In the genomic region with DNA sequence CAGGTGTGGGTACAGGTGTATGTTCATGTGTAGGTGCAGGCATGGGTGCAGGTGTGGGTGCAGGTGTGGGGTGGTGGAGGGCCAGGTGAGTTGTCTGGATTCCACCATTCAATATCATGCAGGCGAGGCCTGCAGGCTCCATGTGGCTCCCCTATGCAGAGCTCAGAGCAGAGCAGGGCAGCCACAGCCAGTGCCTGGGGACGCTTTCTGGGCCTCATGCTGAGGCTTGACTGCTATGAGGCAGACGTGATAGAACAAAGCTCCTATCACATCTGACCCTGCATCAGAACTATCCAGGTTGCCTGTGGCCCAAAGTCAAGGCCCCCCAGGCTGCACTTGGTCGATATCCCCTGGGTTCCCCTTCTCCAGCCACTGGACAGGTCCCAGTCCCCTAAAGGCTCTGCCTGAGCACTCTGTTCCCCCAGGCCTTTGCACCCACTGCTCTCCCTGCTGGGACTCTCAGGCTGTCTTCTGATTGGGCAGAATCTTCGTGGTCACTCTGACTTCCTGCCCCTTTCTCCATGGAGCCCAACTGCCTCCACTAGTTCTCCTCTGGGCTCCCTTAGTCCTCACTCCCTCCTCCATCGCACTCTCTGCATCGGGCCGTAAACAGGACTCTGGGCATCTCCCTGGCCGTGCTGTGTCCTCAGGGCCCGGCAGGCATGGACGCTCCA, we compare ENCODE assay signal across 3 cellular contexts.
TF ChIP-seq lines count a peak whose summit lies in the region.

No MANE protein-coding gene starts in this region.

TF ChIP-seq in SK-N-SH treated with all-trans-retinoic acid at 6 μM for 48 hours, 23 proteins besides CTCF, POLR2A, EP300 and RAD21:
- TF ChIP-seq ZNF565 (CRISPR knock-in tag; conservative IDR thresholded peaks at IDR 0.05; ENCODE audit: low read depth), result no peak
- TF ChIP-seq ISL1 (CRISPR knock-in tag; IDR thresholded peaks at IDR 0.05), result no peak

TF ChIP-seq in SK-N-SH, 30 proteins besides CTCF, POLR2A, EP300 and RAD21:
- TF ChIP-seq MXI1 (IDR thresholded peaks at IDR 0.05; ENCODE audit: low read depth, low read length) (no peak), SIN3A (IDR thresholded peaks at IDR 0.05; ENCODE audit: borderline replicate concordance, low read depth, low read length) (no peak), RFX5 (IDR thresholded peaks at IDR 0.05; ENCODE audit: low read length) (no peak), EZH2phosphoT487 (IDR thresholded peaks at IDR 0.05; ENCODE audit: borderline replicate concordance, low read depth) (no peak), FOSL2 (IDR thresholded peaks at IDR 0.05; ENCODE audit: borderline replicate concordance, low read depth) (no peak), JUND (IDR thresholded peaks at IDR 0.05) (no peak), TEAD4 (IDR thresholded peaks at IDR 0.05; ENCODE audit: borderline replicate concordance, insufficient read depth) (no peak), NFIC (IDR thresholded peaks at IDR 0.05; ENCODE audit: borderline replicate concordance) (no peak)
- TF ChIP-seq, protein P1, sequence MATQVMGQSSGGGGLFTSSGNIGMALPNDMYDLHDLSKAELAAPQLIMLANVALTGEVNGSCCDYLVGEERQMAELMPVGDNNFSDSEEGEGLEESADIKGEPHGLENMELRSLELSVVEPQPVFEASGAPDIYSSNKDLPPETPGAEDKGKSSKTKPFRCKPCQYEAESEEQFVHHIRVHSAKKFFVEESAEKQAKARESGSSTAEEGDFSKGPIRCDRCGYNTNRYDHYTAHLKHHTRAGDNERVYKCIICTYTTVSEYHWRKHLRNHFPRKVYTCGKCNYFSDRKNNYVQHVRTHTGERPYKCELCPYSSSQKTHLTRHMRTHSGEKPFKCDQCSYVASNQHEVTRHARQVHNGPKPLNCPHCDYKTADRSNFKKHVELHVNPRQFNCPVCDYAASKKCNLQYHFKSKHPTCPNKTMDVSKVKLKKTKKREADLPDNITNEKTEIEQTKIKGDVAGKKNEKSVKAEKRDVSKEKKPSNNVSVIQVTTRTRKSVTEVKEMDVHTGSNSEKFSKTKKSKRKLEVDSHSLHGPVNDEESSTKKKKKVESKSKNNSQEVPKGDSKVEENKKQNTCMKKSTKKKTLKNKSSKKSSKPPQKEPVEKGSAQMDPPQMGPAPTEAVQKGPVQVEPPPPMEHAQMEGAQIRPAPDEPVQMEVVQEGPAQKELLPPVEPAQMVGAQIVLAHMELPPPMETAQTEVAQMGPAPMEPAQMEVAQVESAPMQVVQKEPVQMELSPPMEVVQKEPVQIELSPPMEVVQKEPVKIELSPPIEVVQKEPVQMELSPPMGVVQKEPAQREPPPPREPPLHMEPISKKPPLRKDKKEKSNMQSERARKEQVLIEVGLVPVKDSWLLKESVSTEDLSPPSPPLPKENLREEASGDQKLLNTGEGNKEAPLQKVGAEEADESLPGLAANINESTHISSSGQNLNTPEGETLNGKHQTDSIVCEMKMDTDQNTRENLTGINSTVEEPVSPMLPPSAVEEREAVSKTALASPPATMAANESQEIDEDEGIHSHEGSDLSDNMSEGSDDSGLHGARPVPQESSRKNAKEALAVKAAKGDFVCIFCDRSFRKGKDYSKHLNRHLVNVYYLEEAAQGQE (IDR thresholded peaks at IDR 0.05; ENCODE audit: low read depth, low read length), result no peak
- TF ChIP-seq, protein P2, sequence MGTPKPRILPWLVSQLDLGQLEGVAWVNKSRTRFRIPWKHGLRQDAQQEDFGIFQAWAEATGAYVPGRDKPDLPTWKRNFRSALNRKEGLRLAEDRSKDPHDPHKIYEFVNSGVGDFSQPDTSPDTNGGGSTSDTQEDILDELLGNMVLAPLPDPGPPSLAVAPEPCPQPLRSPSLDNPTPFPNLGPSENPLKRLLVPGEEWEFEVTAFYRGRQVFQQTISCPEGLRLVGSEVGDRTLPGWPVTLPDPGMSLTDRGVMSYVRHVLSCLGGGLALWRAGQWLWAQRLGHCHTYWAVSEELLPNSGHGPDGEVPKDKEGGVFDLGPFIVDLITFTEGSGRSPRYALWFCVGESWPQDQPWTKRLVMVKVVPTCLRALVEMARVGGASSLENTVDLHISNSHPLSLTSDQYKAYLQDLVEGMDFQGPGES (IDR thresholded peaks at IDR 0.05; ENCODE audit: low read depth, low read length), result no peak
- TF ChIP-seq, protein P3, sequence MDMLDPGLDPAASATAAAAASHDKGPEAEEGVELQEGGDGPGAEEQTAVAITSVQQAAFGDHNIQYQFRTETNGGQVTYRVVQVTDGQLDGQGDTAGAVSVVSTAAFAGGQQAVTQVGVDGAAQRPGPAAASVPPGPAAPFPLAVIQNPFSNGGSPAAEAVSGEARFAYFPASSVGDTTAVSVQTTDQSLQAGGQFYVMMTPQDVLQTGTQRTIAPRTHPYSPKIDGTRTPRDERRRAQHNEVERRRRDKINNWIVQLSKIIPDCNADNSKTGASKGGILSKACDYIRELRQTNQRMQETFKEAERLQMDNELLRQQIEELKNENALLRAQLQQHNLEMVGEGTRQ (IDR thresholded peaks at IDR 0.05; ENCODE audit: borderline replicate concordance, low read depth, low read length), result no peak

TF ChIP-seq in H1, 55 proteins besides CTCF, POLR2A, EP300 and RAD21:
- TF ChIP-seq HDAC2 (IDR thresholded peaks at IDR 0.05; ENCODE audit: borderline replicate concordance in 1 of 2, low read depth in 2 of 2, low read length in 2 of 2), result no peak
- TF ChIP-seq YY1 (IDR thresholded peaks at IDR 0.05; ENCODE audit: low read depth, low read length), result no peak
- TF ChIP-seq NANOG (IDR thresholded peaks at IDR 0.05; ENCODE audit: insufficient read depth, low read depth, low read length, poor library complexity, severe bottlenecking), result no peak
- no peak for TF ChIP-seq JUND (IDR thresholded peaks at IDR 0.05; ENCODE audit: low read length)
- no peak for TF ChIP-seq TEAD4 (IDR thresholded peaks at IDR 0.05; ENCODE audit: low read depth, low read length)
- TF ChIP-seq KDM5A (IDR thresholded peaks at IDR 0.05; ENCODE audit: low read length), result no peak
- TF ChIP-seq SAP30 (IDR thresholded peaks at IDR 0.05; ENCODE audit: insufficient read depth, insufficient replicate concordance, low read length), result no peak
- no peak for TF ChIP-seq BCL11A (IDR thresholded peaks at IDR 0.05; ENCODE audit: low read depth in 2 of 2, low read length in 2 of 2)
- TF ChIP-seq CHD2 (IDR thresholded peaks at IDR 0.05; ENCODE audit: low read length), result no peak
- TF ChIP-seq SUZ12 (IDR thresholded peaks at IDR 0.05; ENCODE audit: low read length), result no peak
- TF ChIP-seq RNF2 (IDR thresholded peaks at IDR 0.05; ENCODE audit: borderline replicate concordance, low read depth, low read length, missing control alignments, poor library complexity, severe bottlenecking), result no peak
- TF ChIP-seq, protein P4, sequence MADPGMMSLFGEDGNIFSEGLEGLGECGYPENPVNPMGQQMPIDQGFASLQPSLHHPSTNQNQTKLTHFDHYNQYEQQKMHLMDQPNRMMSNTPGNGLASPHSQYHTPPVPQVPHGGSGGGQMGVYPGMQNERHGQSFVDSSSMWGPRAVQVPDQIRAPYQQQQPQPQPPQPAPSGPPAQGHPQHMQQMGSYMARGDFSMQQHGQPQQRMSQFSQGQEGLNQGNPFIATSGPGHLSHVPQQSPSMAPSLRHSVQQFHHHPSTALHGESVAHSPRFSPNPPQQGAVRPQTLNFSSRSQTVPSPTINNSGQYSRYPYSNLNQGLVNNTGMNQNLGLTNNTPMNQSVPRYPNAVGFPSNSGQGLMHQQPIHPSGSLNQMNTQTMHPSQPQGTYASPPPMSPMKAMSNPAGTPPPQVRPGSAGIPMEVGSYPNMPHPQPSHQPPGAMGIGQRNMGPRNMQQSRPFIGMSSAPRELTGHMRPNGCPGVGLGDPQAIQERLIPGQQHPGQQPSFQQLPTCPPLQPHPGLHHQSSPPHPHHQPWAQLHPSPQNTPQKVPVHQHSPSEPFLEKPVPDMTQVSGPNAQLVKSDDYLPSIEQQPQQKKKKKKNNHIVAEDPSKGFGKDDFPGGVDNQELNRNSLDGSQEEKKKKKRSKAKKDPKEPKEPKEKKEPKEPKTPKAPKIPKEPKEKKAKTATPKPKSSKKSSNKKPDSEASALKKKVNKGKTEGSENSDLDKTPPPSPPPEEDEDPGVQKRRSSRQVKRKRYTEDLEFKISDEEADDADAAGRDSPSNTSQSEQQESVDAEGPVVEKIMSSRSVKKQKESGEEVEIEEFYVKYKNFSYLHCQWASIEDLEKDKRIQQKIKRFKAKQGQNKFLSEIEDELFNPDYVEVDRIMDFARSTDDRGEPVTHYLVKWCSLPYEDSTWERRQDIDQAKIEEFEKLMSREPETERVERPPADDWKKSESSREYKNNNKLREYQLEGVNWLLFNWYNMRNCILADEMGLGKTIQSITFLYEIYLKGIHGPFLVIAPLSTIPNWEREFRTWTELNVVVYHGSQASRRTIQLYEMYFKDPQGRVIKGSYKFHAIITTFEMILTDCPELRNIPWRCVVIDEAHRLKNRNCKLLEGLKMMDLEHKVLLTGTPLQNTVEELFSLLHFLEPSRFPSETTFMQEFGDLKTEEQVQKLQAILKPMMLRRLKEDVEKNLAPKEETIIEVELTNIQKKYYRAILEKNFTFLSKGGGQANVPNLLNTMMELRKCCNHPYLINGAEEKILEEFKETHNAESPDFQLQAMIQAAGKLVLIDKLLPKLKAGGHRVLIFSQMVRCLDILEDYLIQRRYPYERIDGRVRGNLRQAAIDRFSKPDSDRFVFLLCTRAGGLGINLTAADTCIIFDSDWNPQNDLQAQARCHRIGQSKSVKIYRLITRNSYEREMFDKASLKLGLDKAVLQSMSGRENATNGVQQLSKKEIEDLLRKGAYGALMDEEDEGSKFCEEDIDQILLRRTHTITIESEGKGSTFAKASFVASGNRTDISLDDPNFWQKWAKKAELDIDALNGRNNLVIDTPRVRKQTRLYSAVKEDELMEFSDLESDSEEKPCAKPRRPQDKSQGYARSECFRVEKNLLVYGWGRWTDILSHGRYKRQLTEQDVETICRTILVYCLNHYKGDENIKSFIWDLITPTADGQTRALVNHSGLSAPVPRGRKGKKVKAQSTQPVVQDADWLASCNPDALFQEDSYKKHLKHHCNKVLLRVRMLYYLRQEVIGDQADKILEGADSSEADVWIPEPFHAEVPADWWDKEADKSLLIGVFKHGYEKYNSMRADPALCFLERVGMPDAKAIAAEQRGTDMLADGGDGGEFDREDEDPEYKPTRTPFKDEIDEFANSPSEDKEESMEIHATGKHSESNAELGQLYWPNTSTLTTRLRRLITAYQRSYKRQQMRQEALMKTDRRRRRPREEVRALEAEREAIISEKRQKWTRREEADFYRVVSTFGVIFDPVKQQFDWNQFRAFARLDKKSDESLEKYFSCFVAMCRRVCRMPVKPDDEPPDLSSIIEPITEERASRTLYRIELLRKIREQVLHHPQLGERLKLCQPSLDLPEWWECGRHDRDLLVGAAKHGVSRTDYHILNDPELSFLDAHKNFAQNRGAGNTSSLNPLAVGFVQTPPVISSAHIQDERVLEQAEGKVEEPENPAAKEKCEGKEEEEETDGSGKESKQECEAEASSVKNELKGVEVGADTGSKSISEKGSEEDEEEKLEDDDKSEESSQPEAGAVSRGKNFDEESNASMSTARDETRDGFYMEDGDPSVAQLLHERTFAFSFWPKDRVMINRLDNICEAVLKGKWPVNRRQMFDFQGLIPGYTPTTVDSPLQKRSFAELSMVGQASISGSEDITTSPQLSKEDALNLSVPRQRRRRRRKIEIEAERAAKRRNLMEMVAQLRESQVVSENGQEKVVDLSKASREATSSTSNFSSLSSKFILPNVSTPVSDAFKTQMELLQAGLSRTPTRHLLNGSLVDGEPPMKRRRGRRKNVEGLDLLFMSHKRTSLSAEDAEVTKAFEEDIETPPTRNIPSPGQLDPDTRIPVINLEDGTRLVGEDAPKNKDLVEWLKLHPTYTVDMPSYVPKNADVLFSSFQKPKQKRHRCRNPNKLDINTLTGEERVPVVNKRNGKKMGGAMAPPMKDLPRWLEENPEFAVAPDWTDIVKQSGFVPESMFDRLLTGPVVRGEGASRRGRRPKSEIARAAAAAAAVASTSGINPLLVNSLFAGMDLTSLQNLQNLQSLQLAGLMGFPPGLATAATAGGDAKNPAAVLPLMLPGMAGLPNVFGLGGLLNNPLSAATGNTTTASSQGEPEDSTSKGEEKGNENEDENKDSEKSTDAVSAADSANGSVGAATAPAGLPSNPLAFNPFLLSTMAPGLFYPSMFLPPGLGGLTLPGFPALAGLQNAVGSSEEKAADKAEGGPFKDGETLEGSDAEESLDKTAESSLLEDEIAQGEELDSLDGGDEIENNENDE (IDR thresholded peaks at IDR 0.05; ENCODE audit: insufficient replicate concordance, low read length), result no peak
- TF ChIP-seq SP4 (IDR thresholded peaks at IDR 0.05; ENCODE audit: low read length), result no peak
- no peak for TF ChIP-seq TAF7 (optimal IDR thresholded peaks at IDR 0.05; ENCODE audit: borderline replicate concordance, low read depth, low read length)
- TF ChIP-seq, protein P5, sequence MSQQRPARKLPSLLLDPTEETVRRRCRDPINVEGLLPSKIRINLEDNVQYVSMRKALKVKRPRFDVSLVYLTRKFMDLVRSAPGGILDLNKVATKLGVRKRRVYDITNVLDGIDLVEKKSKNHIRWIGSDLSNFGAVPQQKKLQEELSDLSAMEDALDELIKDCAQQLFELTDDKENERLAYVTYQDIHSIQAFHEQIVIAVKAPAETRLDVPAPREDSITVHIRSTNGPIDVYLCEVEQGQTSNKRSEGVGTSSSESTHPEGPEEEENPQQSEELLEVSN (IDR thresholded peaks at IDR 0.05), result no peak
- no peak for TF ChIP-seq EGR1 (IDR thresholded peaks at IDR 0.05; ENCODE audit: borderline replicate concordance, low read depth, low read length)
- no peak for TF ChIP-seq BACH1 (IDR thresholded peaks at IDR 0.05; ENCODE audit: low read length)
TF ChIP-seq in H1: peak in this region for 0.
